Comparison of ENCODE assay signal across 15 cellular contexts in genomic region chr16:3597676-3598075, GRCh38. TPM values are rescaled to one million over a fixed set of nuclear protein-coding genes. Genes with fewer than 3 reads are reported as not detected.
DNase-seq lines count a peak whose midpoint lies in the region; ATAC-seq lines count a peak whose summit lies in the region.
"Had no signal": no experiment of that assay in that cellular context is flagged by ENCODE, and none has a peak within 500 bp of the region (broad histone marks: within the 10 kb centered on the region; RNA-seq: fewer than 3 reads in every experiment).

No MANE protein-coding gene starts in this region.

- H3K4me2 ChIP-seq in neuronal stem cell (ENCODE audit: insufficient read depth, low read length, poor library complexity, severe bottlenecking) = no peak overlapping the region

- no peak overlapping the region for H4K8ac ChIP-seq in neuronal stem cell (ENCODE audit: low read depth, low read length)

- H2BK5ac ChIP-seq in neuronal stem cell (ENCODE audit: low read length) = peak overlapping the region; percentile 29

- H2BK120ac ChIP-seq in neuronal stem cell (ENCODE audit: low read depth, low read length) = no peak overlapping the region

- no peak for DNase-seq in activated T-helper 1 cell treated with anti-CD3 and anti-CD28 coated beads, Interleukin-12 subunit alpha, Interleukin-12 subunit beta, Interleukin-2, Interleukin-4 antibody, amounts not matched to agents 30 ng/mL and 10 ng/mL and 1 ng/mL, durations not matched to agents 14 hours and 24 hours and 36 hours (ENCODE audit: low spot score)
- peak; percentile 6 for DNase-seq in epidermal melanocyte (ENCODE audit: insufficient read length, low spot score)
- DNase-seq in neuronal stem cell (ENCODE audit: low spot score) = no peak
- no peak for DNase-seq in stimulated activated naive B cell treated with anti-CD40 and anti-IgM and Interleukin-4, amounts not matched to agents 10 μg/mL and 1 μg/mL and 100 μg/mL, for 72 hours
- DNase-seq in NCI-H2196 treated with DMSO at 0.1 percent for 48 hours (lab: John Stamatoyannopoulos, UW; ENCODE audit: unreplicated experiment) = no peak
- DNase-seq in kidney tubule cell (ENCODE audit: low spot score) = no peak
- DNase-seq: ACHN; BE2C; Caco-2; CD4-positive, alpha-beta T cell; H9 had no signal

- peaks cover 21 to 29% of the 10 kb centered on the region in 2 donors for H3K9me3 ChIP-seq in neuronal stem cell (replicated peaks in 1 of 2; ENCODE audit: control insufficient read depth in 2 of 2, insufficient read depth in 1 of 2, low read depth in 1 of 2, low read length in 2 of 2)
- H3K9me3 ChIP-seq: BE2C, Caco-2 had no signal

- no peak overlapping the region for H2AK5ac ChIP-seq in neuronal stem cell (ENCODE audit: low read depth, low read length)

- no peak overlapping the region for H4K91ac ChIP-seq in neuronal stem cell (ENCODE audit: low read depth, low read length, poor library complexity)

- H3K79me1 ChIP-seq in neuronal stem cell (ENCODE audit: low read depth, low read length) = no peaks in the 10 kb centered on the region

- no peak for ATAC-seq in stimulated activated naive B cell treated with anti-CD40 and anti-IgM and Interleukin-4, amounts not matched to agents 10 μg/mL and 1 μg/mL and 100 μg/mL, for 72 hours (replicated peaks)
- ATAC-seq in GM19395 (IDR thresholded peaks at IDR 0.05; ENCODE audit: unreplicated experiment) (no peak), HG03108 (IDR thresholded peaks at IDR 0.05; ENCODE audit: unreplicated experiment) (no peak)

- no peak overlapping the region for H3K14ac ChIP-seq in neuronal stem cell (ENCODE audit: low read length)

- H3K4me3 Mint-ChIP-seq in activated T-helper 1 cell treated with anti-CD3 and anti-CD28 coated beads, Interleukin-12 subunit alpha, Interleukin-12 subunit beta, Interleukin-2, Interleukin-4 antibody, amounts not matched to agents 30 ng/mL and 10 ng/mL and 1 ng/mL, durations not matched to agents 14 hours and 24 hours and 36 hours = no peak overlapping the region
- H3K4me3 Mint-ChIP-seq in stimulated activated naive B cell treated with anti-CD40 and anti-IgM and Interleukin-4, amounts not matched to agents 10 μg/mL and 1 μg/mL and 100 μg/mL, for 72 hours = no peak overlapping the region
- H3K4me3 Mint-ChIP-seq: CD4-positive, alpha-beta T cell; H9 had no signal

- no peak overlapping the region for H2AFZ ChIP-seq in neuronal stem cell (ENCODE audit: low read length)

- no peak overlapping the region for H3K23ac ChIP-seq in neuronal stem cell (ENCODE audit: low read depth, low read length, poor library complexity)

- no peak overlapping the region for H2BK15ac ChIP-seq in neuronal stem cell (ENCODE audit: low read length)

- H3K27ac Mint-ChIP-seq in activated T-helper 1 cell treated with anti-CD3 and anti-CD28 coated beads, Interleukin-12 subunit alpha, Interleukin-12 subunit beta, Interleukin-2, Interleukin-4 antibody, amounts not matched to agents 30 ng/mL and 10 ng/mL and 1 ng/mL, durations not matched to agents 14 hours and 24 hours and 36 hours = peak overlapping the region; percentile 1
- H3K27ac Mint-ChIP-seq in stimulated activated naive B cell treated with anti-CD40 and anti-IgM and Interleukin-4, amounts not matched to agents 10 μg/mL and 1 μg/mL and 100 μg/mL, for 72 hours = peak overlapping the region; percentile 11
- H3K27ac Mint-ChIP-seq: CD4-positive, alpha-beta T cell had no signal

- H3K36me3 Mint-ChIP-seq in activated T-helper 1 cell treated with anti-CD3 and anti-CD28 coated beads, Interleukin-12 subunit alpha, Interleukin-12 subunit beta, Interleukin-2, Interleukin-4 antibody, amounts not matched to agents 30 ng/mL and 10 ng/mL and 1 ng/mL, durations not matched to agents 14 hours and 24 hours and 36 hours (ENCODE audit: low read depth) = peaks cover 19% of the 10 kb centered on the region
- peaks cover 45 to 61% of the 10 kb centered on the region in 2 donors for H3K36me3 Mint-ChIP-seq in stimulated activated naive B cell treated with anti-CD40 and anti-IgM and Interleukin-4, amounts not matched to agents 10 μg/mL and 1 μg/mL and 100 μg/mL, for 72 hours

- WGBS in neuronal stem cell (ENCODE audit: extremely low coverage in 2 of 2, insufficient read length in 2 of 2, insufficient replicate concordance in 1 of 2), 2 donors = no CpG with 5 or more reads among the region's 17 CpGs

- H3K4me1 Mint-ChIP-seq in activated T-helper 1 cell treated with anti-CD3 and anti-CD28 coated beads, Interleukin-12 subunit alpha, Interleukin-12 subunit beta, Interleukin-2, Interleukin-4 antibody, amounts not matched to agents 30 ng/mL and 10 ng/mL and 1 ng/mL, durations not matched to agents 14 hours and 24 hours and 36 hours (ENCODE audit: low read depth) = no peaks in the 10 kb centered on the region
- H3K4me1 Mint-ChIP-seq in stimulated activated naive B cell treated with anti-CD40 and anti-IgM and Interleukin-4, amounts not matched to agents 10 μg/mL and 1 μg/mL and 100 μg/mL, for 72 hours = peaks cover 2 to 10% of the 10 kb centered on the region in 2 donors
- H3K4me1 Mint-ChIP-seq: H9 had no signal

- no peak overlapping the region for H3K27ac ChIP-seq in neuronal stem cell (replicated peaks; ENCODE audit: low read length)
- H3K27ac ChIP-seq: C4-2B, HL-60 had no signal

- H2BK12ac ChIP-seq in neuronal stem cell (ENCODE audit: low read length) = no peak overlapping the region

- intact Hi-C loops in activated T-helper 1 cell treated with anti-CD3 and anti-CD28 coated beads, Interleukin-12 subunit alpha, Interleukin-12 subunit beta, Interleukin-2, Interleukin-4 antibody, amounts not matched to agents 30 ng/mL and 10 ng/mL and 1 ng/mL, durations not matched to agents 14 hours and 24 hours and 36 hours (cut with micrococcal nuclease) = no loop called here

- H3K4me1 ChIP-seq in neuronal stem cell (ENCODE audit: control insufficient read depth in 2 of 2, insufficient read depth in 1 of 2, low read depth in 1 of 2, low read length in 2 of 2) = no peaks in the 10 kb centered on the region
- H3K4me1 ChIP-seq: BE2C, Caco-2 had no signal

- H3K27me3 ChIP-seq in neuronal stem cell (ENCODE audit: control insufficient read depth in 3 of 3, insufficient read depth in 3 of 3, low read depth in 1 of 3, low read length in 3 of 3) = no peaks in the 10 kb centered on the region
- H3K27me3 ChIP-seq: BE2C had no signal

- H3K27me3 Mint-ChIP-seq in activated T-helper 1 cell treated with anti-CD3 and anti-CD28 coated beads, Interleukin-12 subunit alpha, Interleukin-12 subunit beta, Interleukin-2, Interleukin-4 antibody, amounts not matched to agents 30 ng/mL and 10 ng/mL and 1 ng/mL, durations not matched to agents 14 hours and 24 hours and 36 hours (ENCODE audit: insufficient read depth) = no peaks in the 10 kb centered on the region
- H3K27me3 Mint-ChIP-seq in stimulated activated naive B cell treated with anti-CD40 and anti-IgM and Interleukin-4, amounts not matched to agents 10 μg/mL and 1 μg/mL and 100 μg/mL, for 72 hours = no peaks in the 10 kb centered on the region
- H3K27me3 Mint-ChIP-seq: CD4-positive, alpha-beta T cell had no signal

- H3K4ac ChIP-seq in neuronal stem cell (ENCODE audit: low read length) = no peak overlapping the region

- H3K18ac ChIP-seq in neuronal stem cell (ENCODE audit: low read length) = no peak overlapping the region

- peaks cover 50 to 67% of the 10 kb centered on the region in 2 donors for H3K36me3 ChIP-seq in neuronal stem cell (replicated peaks in 1 of 2; ENCODE audit: control insufficient read depth in 2 of 2, insufficient read depth in 2 of 2, low read length in 2 of 2)

- H3K9me3 Mint-ChIP-seq in activated T-helper 1 cell treated with anti-CD3 and anti-CD28 coated beads, Interleukin-12 subunit alpha, Interleukin-12 subunit beta, Interleukin-2, Interleukin-4 antibody, amounts not matched to agents 30 ng/mL and 10 ng/mL and 1 ng/mL, durations not matched to agents 14 hours and 24 hours and 36 hours = no peaks in the 10 kb centered on the region
- H3K9me3 Mint-ChIP-seq in stimulated activated naive B cell treated with anti-CD40 and anti-IgM and Interleukin-4, amounts not matched to agents 10 μg/mL and 1 μg/mL and 100 μg/mL, for 72 hours = no peaks in the 10 kb centered on the region
- H3K9me3 Mint-ChIP-seq: CD4-positive, alpha-beta T cell had no signal

- H3K4me3 ChIP-seq in neuronal stem cell (ENCODE audit: low read length in 2 of 2) = peak overlapping the region in 1 of 2 donors; percentile 25

- no peak overlapping the region for H3K9ac ChIP-seq in neuronal stem cell (ENCODE audit: low read depth, low read length, poor library complexity)

RNA-seq across cellular contexts. Expression of gene SLX4, which starts 13.7 kb away (rescaled TPM):
- total RNA-seq in activated T-helper 1 cell treated with anti-CD3 and anti-CD28 coated beads, Interleukin-12 subunit alpha, Interleukin-12 subunit beta, Interleukin-2, Interleukin-4 antibody, amounts not matched to agents 30 ng/mL and 10 ng/mL and 1 ng/mL, durations not matched to agents 14 hours and 24 hours and 36 hours = 10.3 and 10.8 TPM in 2 replicates
- 5.9 TPM for polyA plus RNA-seq in neuronal stem cell (2013, experiment 1 of 2)
- 5.9 TPM for polyA plus RNA-seq in neuronal stem cell (2013, experiment 2 of 2)

RNA-seq across cellular contexts. Expression of gene NLRC3, which starts 20.5 kb away (rescaled TPM):
- 21.8 and 24.4 TPM in 2 replicates for total RNA-seq in activated T-helper 1 cell treated with anti-CD3 and anti-CD28 coated beads, Interleukin-12 subunit alpha, Interleukin-12 subunit beta, Interleukin-2, Interleukin-4 antibody, amounts not matched to agents 30 ng/mL and 10 ng/mL and 1 ng/mL, durations not matched to agents 14 hours and 24 hours and 36 hours
- 0.10 TPM for polyA plus RNA-seq in neuronal stem cell (2013, experiment 1 of 2)
- polyA plus RNA-seq in neuronal stem cell (2013, experiment 2 of 2) = 0.06 TPM
- total RNA-seq: Caco-2 had no signal

RNA-seq across cellular contexts. Expression of gene DNASE1, which starts 56.8 kb away (rescaled TPM):
- 10.0 and 12.5 TPM in 2 replicates for total RNA-seq in activated T-helper 1 cell treated with anti-CD3 and anti-CD28 coated beads, Interleukin-12 subunit alpha, Interleukin-12 subunit beta, Interleukin-2, Interleukin-4 antibody, amounts not matched to agents 30 ng/mL and 10 ng/mL and 1 ng/mL, durations not matched to agents 14 hours and 24 hours and 36 hours
- polyA plus RNA-seq in neuronal stem cell (2013, experiment 1 of 2) = 13.3 TPM
- 13.3 TPM for polyA plus RNA-seq in neuronal stem cell (2013, experiment 2 of 2)
